In the genomic region with DNA sequence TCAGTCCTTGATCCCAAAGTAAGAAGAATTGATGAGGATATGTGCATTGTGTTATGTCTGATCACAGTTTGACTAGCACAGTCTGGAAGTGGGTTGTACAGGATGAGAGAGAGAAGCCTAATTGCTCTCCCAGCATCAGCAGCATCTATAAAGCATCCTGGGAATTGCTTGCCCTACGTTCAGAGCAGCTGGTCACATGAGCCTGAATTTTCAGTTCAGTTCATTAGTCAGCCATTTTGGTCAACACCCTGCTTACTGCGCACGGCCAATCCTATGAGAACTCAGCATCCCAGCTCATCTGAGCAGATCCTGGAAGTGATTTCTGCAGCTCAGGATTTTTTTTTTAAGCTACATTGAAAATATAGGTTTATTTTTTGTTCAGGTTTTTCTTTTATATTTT, we compare ENCODE assay signal across 8 cellular contexts. TPM values are rescaled to one million over a fixed set of nuclear protein-coding genes. Genes with fewer than 3 reads are reported as not detected.
A peak's percentile ranks its signal among the peaks of the same experiment; 100 is the strongest.
DNase-seq lines count a peak whose midpoint lies in the region; ATAC-seq, FAIRE-seq and TF ChIP-seq lines count a peak whose summit lies in the region.

A gene with protein sequence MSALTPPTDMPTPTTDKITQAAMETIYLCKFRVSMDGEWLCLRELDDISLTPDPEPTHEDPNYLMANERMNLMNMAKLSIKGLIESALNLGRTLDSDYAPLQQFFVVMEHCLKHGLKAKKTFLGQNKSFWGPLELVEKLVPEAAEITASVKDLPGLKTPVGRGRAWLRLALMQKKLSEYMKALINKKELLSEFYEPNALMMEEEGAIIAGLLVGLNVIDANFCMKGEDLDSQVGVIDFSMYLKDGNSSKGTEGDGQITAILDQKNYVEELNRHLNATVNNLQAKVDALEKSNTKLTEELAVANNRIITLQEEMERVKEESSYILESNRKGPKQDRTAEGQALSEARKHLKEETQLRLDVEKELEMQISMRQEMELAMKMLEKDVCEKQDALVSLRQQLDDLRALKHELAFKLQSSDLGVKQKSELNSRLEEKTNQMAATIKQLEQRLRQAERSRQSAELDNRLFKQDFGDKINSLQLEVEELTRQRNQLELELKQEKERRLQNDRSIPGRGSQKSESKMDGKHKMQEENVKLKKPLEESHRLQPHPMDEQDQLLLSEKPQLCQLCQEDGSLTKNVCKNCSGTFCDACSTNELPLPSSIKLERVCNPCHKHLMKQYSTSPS (plus strand): TSS at position 218 of the 400 bp plus-strand sequence. CDS start 610 bp downstream, outside the sequence.

- peaks cover 6% of the 10 kb centered on the region for H3K36me3 Mint-ChIP-seq in type B pancreatic cell

- H3K9me3 Mint-ChIP-seq in type B pancreatic cell, result no peaks in the 10 kb centered on the region

- TF ChIP-seq CTCF in AG09319 (IDR thresholded peaks at IDR 0.05; ENCODE audit: low read depth, low read length) (no peak), type B pancreatic cell (conservative IDR thresholded peaks at IDR 0.05) (no peak)

- peak within 1 kb of the TSS; percentile 85 for H3K27ac Mint-ChIP-seq in type B pancreatic cell

- no peaks in the 10 kb centered on the region for H3K9me3 ChIP-seq in mononuclear cell (ENCODE audit: low read depth, low read length)

- FAIRE-seq in HTR-8/SVneo (lab: Jason Lieb, UNC), result peak; percentile 68
- FAIRE-seq in endometrium (lab: Jason Lieb, UNC), result peak; percentile 85

- no peaks in the 10 kb centered on the region for H3K27me3 Mint-ChIP-seq in type B pancreatic cell

- H3K4me1 Mint-ChIP-seq in type B pancreatic cell (ENCODE audit: unreplicated experiment), result peaks cover 28% of the 10 kb centered on the region

- no peak within 1 kb of the TSS for H3K4me3 ChIP-seq in mononuclear cell (ENCODE audit: low read length)

- DNase-seq in AG09319 (ENCODE audit: extremely low read depth, low read depth), result peak; percentile 88
- DNase-seq in HTR-8/SVneo (ENCODE audit: insufficient read length, low spot score), result peak; percentile 48
- DNase-seq in SHP77 treated with DMSO at 0.1 percent for 48 hours (lab: John Stamatoyannopoulos, UW), result peak; percentile 87
- DNase-seq in type B pancreatic cell (ENCODE audit: extremely low spot score, unreplicated experiment), result no peak
- no peak for DNase-seq in GOT3 (lab: John Stamatoyannopoulos, UW)

- H3K27me3 ChIP-seq in mononuclear cell (ENCODE audit: insufficient read depth, low read length), result no peaks in the 10 kb centered on the region

- H3K4me1 ChIP-seq in mononuclear cell (ENCODE audit: insufficient read depth, low read length), result peaks cover 15% of the 10 kb centered on the region

- peak within 1 kb of the TSS; percentile 88 for H3K4me3 Mint-ChIP-seq in type B pancreatic cell

- no peak for ATAC-seq in GM19324 (IDR thresholded peaks at IDR 0.05; ENCODE audit: low FRiP score, unreplicated experiment)

RNA-seq across cellular contexts. Expression of the gene that starts here (rescaled TPM):
- total RNA-seq in mononuclear cell (40.3 TPM), type B pancreatic cell (ENCODE audit: low replicate concordance) (38.3 and 74.9 TPM in 2 replicates)

Comparison
In these comparisons a context has a peak if more than half of its experiments do, and no peak if none do; other contexts are left out.
1. DNase-seq: peak in AG09319 (single experiment), HTR-8/SVneo (single experiment) and SHP77 treated with DMSO at 0.1 percent for 48 hours (single experiment); none in type B pancreatic cell (single experiment) and GOT3 (single experiment).